In the genomic region with DNA sequence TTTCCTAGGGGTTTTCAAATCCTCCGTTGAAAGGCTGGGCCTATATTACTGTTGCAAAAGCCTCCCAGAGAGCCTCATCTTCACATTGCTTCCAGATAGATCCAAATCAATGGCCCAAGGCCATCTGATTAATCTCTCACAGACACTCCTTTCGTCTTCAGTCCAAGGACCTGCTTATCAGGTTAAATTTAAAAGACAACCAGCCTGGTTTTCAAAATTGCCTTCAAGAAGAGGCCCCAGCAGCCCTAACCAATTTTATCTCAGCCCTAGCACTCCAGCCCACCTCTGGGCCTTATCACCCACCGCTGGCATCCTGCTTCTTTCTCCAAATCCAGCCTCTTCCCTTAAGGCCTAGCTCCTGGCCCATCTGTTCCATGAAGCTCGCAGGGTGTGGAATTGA, we compare ENCODE assay signal across 24 cellular contexts. TPM values are rescaled to one million over a fixed set of nuclear protein-coding genes. Genes with fewer than 3 reads are reported as not detected.
DNase-seq lines count a peak whose midpoint lies in the region; ATAC-seq and TF ChIP-seq lines count a peak whose summit lies in the region.
"Had no signal": no experiment of that assay in that cellular context is flagged by ENCODE, and none has a peak within 500 bp of the region (broad histone marks: within the 10 kb centered on the region; RNA-seq: fewer than 3 reads in every experiment).

No MANE protein-coding gene starts in this region.

- POLR2A ChIA-PET in activated CD4-positive, alpha-beta T cell treated with anti-CD3 and anti-CD28 coated beads, Interleukin-2, amount 10 ng/mL, durations not matched to agents 7 days and 5 days (lab: Charles Lee): no interaction called here

- peak overlapping the region; percentile 73 for H3K27ac Mint-ChIP-seq in activated CD4-positive, alpha-beta T cell treated with anti-CD3 and anti-CD28 coated beads, Interleukin-2, amount 10 ng/mL, durations not matched to agents 7 days and 5 days
- peak overlapping the region; percentile 17 for H3K27ac Mint-ChIP-seq in activated T-helper 2 cell treated with anti-CD3 and anti-CD28 coated beads, Interferon-gamma antibody, Interleukin-2, Interleukin-4, amounts not matched to agents 10 μg/mL and 5 μg/mL and 100 μg/mL, durations not matched to agents 14 hours and 24 hours and 36 hours
- H3K27ac Mint-ChIP-seq in nephron progenitor cell: peak overlapping the region; percentile 39

- H3K4me3 Mint-ChIP-seq in activated CD4-positive, alpha-beta T cell treated with anti-CD3 and anti-CD28 coated beads, Interleukin-2, amount 10 ng/mL, durations not matched to agents 7 days and 5 days: no peak overlapping the region
- H3K4me3 Mint-ChIP-seq in activated T-helper 2 cell treated with anti-CD3 and anti-CD28 coated beads, Interferon-gamma antibody, Interleukin-2, Interleukin-4, amounts not matched to agents 10 μg/mL and 5 μg/mL and 100 μg/mL, durations not matched to agents 14 hours and 24 hours and 36 hours (ENCODE audit: low read depth): no peak overlapping the region
- no peak overlapping the region for H3K4me3 Mint-ChIP-seq in nephron progenitor cell
- H3K4me3 Mint-ChIP-seq: central memory CD8-positive, alpha-beta T cell had no signal

- no peak for TF ChIP-seq CTCF in nephron progenitor cell (IDR thresholded peaks at IDR 0.05)

- peaks cover 40% of the 10 kb centered on the region for H3K36me3 Mint-ChIP-seq in activated CD4-positive, alpha-beta T cell treated with anti-CD3 and anti-CD28 coated beads, Interleukin-2, amount 10 ng/mL, durations not matched to agents 7 days and 5 days (ENCODE audit: low read depth)
- peaks cover 17% of the 10 kb centered on the region for H3K36me3 Mint-ChIP-seq in activated T-helper 2 cell treated with anti-CD3 and anti-CD28 coated beads, Interferon-gamma antibody, Interleukin-2, Interleukin-4, amounts not matched to agents 10 μg/mL and 5 μg/mL and 100 μg/mL, durations not matched to agents 14 hours and 24 hours and 36 hours (ENCODE audit: low read depth)
- no peaks in the 10 kb centered on the region for H3K36me3 Mint-ChIP-seq in nephron progenitor cell (ENCODE audit: low read depth)

- CTCF ChIA-PET in activated CD4-positive, alpha-beta T cell treated with anti-CD3 and anti-CD28 coated beads, Interleukin-2, amount 10 ng/mL, durations not matched to agents 7 days and 5 days (lab: Charles Lee): interaction anchor here (0.7 to 1.2 kb wide), 2 partner anchors 9 to 15 kb away, joined by 3 read pairs; no protein-coding TSS in a partner anchor

- no peaks in the 10 kb centered on the region for H3K27me3 Mint-ChIP-seq in activated CD4-positive, alpha-beta T cell treated with anti-CD3 and anti-CD28 coated beads, Interleukin-2, amount 10 ng/mL, durations not matched to agents 7 days and 5 days
- H3K27me3 Mint-ChIP-seq in activated T-helper 2 cell treated with anti-CD3 and anti-CD28 coated beads, Interferon-gamma antibody, Interleukin-2, Interleukin-4, amounts not matched to agents 10 μg/mL and 5 μg/mL and 100 μg/mL, durations not matched to agents 14 hours and 24 hours and 36 hours (ENCODE audit: low read depth): no peaks in the 10 kb centered on the region
- no peaks in the 10 kb centered on the region for H3K27me3 Mint-ChIP-seq in nephron progenitor cell (ENCODE audit: low read depth, poor library complexity)
- H3K27me3 Mint-ChIP-seq: central memory CD8-positive, alpha-beta T cell had no signal

- peaks cover 57% of the 10 kb centered on the region for H3K4me1 Mint-ChIP-seq in activated CD4-positive, alpha-beta T cell treated with anti-CD3 and anti-CD28 coated beads, Interleukin-2, amount 10 ng/mL, durations not matched to agents 7 days and 5 days
- peaks cover 29% of the 10 kb centered on the region for H3K4me1 Mint-ChIP-seq in activated T-helper 2 cell treated with anti-CD3 and anti-CD28 coated beads, Interferon-gamma antibody, Interleukin-2, Interleukin-4, amounts not matched to agents 10 μg/mL and 5 μg/mL and 100 μg/mL, durations not matched to agents 14 hours and 24 hours and 36 hours (ENCODE audit: low read depth)
- H3K4me1 Mint-ChIP-seq in nephron progenitor cell: peaks cover 6% of the 10 kb centered on the region

- ATAC-seq in GM21390 (IDR thresholded peaks at IDR 0.05; ENCODE audit: unreplicated experiment): no peak
- ATAC-seq: heart right ventricle, Panc1, pancreas had no signal

- no peak for DNase-seq in activated CD4-positive, alpha-beta T cell treated with anti-CD3 and anti-CD28 coated beads, Interleukin-2, amount 10 ng/mL, durations not matched to agents 7 days and 5 days
- DNase-seq in activated CD4-positive, alpha-beta T cell treated with anti-CD3 and anti-CD28 coated beads, Interleukin-2, amount 50 U/mL, for 4 hours: no peak
- DNase-seq in SK-N-DZ (ENCODE audit: low spot score) (peak; percentile 57), nephron progenitor cell (no peak), NCI-H524 (lab: John Stamatoyannopoulos, UW) (no peak), RPMI8226 (no peak)
- no peak for DNase-seq in activated T-helper 2 cell treated with anti-CD3 and anti-CD28 coated beads, Interferon-gamma antibody, Interleukin-2, Interleukin-4, amounts not matched to agents 10 μg/mL and 5 μg/mL and 100 μg/mL, durations not matched to agents 14 hours and 24 hours and 36 hours (ENCODE audit: low spot score)
- DNase-seq: activated gamma-delta T cell treated with Interleukin-2 at 50 U/mL for 16 hours; EL; GOT3; heart right ventricle; IMR-90; mesenchymal stem cell; NCI-H1417; NCI-H2081 treated with DMSO at 0.1 percent for 48 hours; NCI-H446 treated with DMSO at 0.1 percent for 48 hours; NK-92 treated with Interleukin-12 subunit alpha and Interleukin-12 subunit beta, amount 100 ng/mL, for 24 hours; pancreas; stimulated activated CD4-positive, alpha-beta T cell treated with anti-CD3 and anti-CD28 coated beads, Interleukin-12 subunit alpha, Interleukin-12 subunit beta, amount 100 ng/mL, for 4 hours; stimulated activated CD4-positive, alpha-beta T cell treated with anti-CD3 and anti-CD28 coated beads, Interleukin-4, amount 100 ng/mL, for 4 hours; upper lobe of left lung had no signal

- intact Hi-C loops in activated T-helper 2 cell treated with anti-CD3 and anti-CD28 coated beads, Interferon-gamma antibody, Interleukin-2, Interleukin-4, amounts not matched to agents 10 μg/mL and 5 μg/mL and 100 μg/mL, durations not matched to agents 14 hours and 24 hours and 36 hours (cut with micrococcal nuclease): no loop called here

- no peaks in the 10 kb centered on the region for H3K9me3 Mint-ChIP-seq in activated CD4-positive, alpha-beta T cell treated with anti-CD3 and anti-CD28 coated beads, Interleukin-2, amount 10 ng/mL, durations not matched to agents 7 days and 5 days
- peaks cover 11% of the 10 kb centered on the region for H3K9me3 Mint-ChIP-seq in activated T-helper 2 cell treated with anti-CD3 and anti-CD28 coated beads, Interferon-gamma antibody, Interleukin-2, Interleukin-4, amounts not matched to agents 10 μg/mL and 5 μg/mL and 100 μg/mL, durations not matched to agents 14 hours and 24 hours and 36 hours
- no peaks in the 10 kb centered on the region for H3K9me3 Mint-ChIP-seq in nephron progenitor cell
- H3K9me3 Mint-ChIP-seq: central memory CD8-positive, alpha-beta T cell had no signal

RNA-seq across cellular contexts. Expression of a gene that starts 15.5 kb away (rescaled TPM):
- 100 to 1,000 TPM; 461 to 520 TPM for total RNA-seq in activated CD4-positive, alpha-beta T cell treated with anti-CD3 and anti-CD28 coated beads, Interleukin-2, amount 10 ng/mL, durations not matched to agents 7 days and 5 days
- 27.2 and 32.7 TPM in 2 replicates for polyA plus RNA-seq in SK-N-DZ (2014; cell fraction: cytosol; rRNA removed)
- polyA plus RNA-seq in SK-N-DZ (2014; cell fraction: nucleus; rRNA removed): 23.1 and 30.9 TPM in 2 replicates
- 207 and 217 TPM in 2 replicates for total RNA-seq in activated T-helper 2 cell treated with anti-CD3 and anti-CD28 coated beads, Interferon-gamma antibody, Interleukin-2, Interleukin-4, amounts not matched to agents 10 μg/mL and 5 μg/mL and 100 μg/mL, durations not matched to agents 14 hours and 24 hours and 36 hours

RNA-seq across cellular contexts. Expression of a gene that starts 35.8 kb away (rescaled TPM):
- 10 to 100 TPM; 29.3 to 29.8 TPM for total RNA-seq in activated CD4-positive, alpha-beta T cell treated with anti-CD3 and anti-CD28 coated beads, Interleukin-2, amount 10 ng/mL, durations not matched to agents 7 days and 5 days
- polyA plus RNA-seq in SK-N-DZ (2014; cell fraction: cytosol; rRNA removed): 25.3 and 30.9 TPM in 2 replicates
- polyA plus RNA-seq in SK-N-DZ (2014; cell fraction: nucleus; rRNA removed): 25.6 and 34.4 TPM in 2 replicates
- 58.2 and 60.5 TPM in 2 replicates for total RNA-seq in activated T-helper 2 cell treated with anti-CD3 and anti-CD28 coated beads, Interferon-gamma antibody, Interleukin-2, Interleukin-4, amounts not matched to agents 10 μg/mL and 5 μg/mL and 100 μg/mL, durations not matched to agents 14 hours and 24 hours and 36 hours

RNA-seq across cellular contexts. Expression of a gene that starts 36.2 kb away (rescaled TPM):
- 10 to 100 TPM; 18.6 to 22.7 TPM for total RNA-seq in activated CD4-positive, alpha-beta T cell treated with anti-CD3 and anti-CD28 coated beads, Interleukin-2, amount 10 ng/mL, durations not matched to agents 7 days and 5 days
- 39.9 and 40.5 TPM in 2 replicates for polyA plus RNA-seq in SK-N-DZ (2014; cell fraction: cytosol; rRNA removed)
- polyA plus RNA-seq in SK-N-DZ (2014; cell fraction: nucleus; rRNA removed): 13.4 and 20.6 TPM in 2 replicates
- 23.7 and 24.3 TPM in 2 replicates for total RNA-seq in activated T-helper 2 cell treated with anti-CD3 and anti-CD28 coated beads, Interferon-gamma antibody, Interleukin-2, Interleukin-4, amounts not matched to agents 10 μg/mL and 5 μg/mL and 100 μg/mL, durations not matched to agents 14 hours and 24 hours and 36 hours

Comparison
In these comparisons a context has a peak if more than half of its experiments do, and no peak if none do; other contexts are left out.
1. H3K27ac Mint-ChIP-seq: peak in every context shown above with its lines; median percentile 73 in activated CD4-positive, alpha-beta T cell treated with anti-CD3 and anti-CD28 coated beads, Interleukin-2, amount 10 ng/mL, durations not matched to agents 7 days and 5 days; 39 in nephron progenitor cell; 17 in activated T-helper 2 cell treated with anti-CD3 and anti-CD28 coated beads, Interferon-gamma antibody, Interleukin-2, Interleukin-4, amounts not matched to agents 10 μg/mL and 5 μg/mL and 100 μg/mL, durations not matched to agents 14 hours and 24 hours and 36 hours.